25 cellular contexts compared by ENCODE assay signal in genomic region chr5:64330728-64331231, GRCh38.
DNase-seq lines count a peak whose midpoint lies in the region; ATAC-seq and TF ChIP-seq lines count a peak whose summit lies in the region.
"Had no signal": no experiment of that assay in that cellular context is flagged by ENCODE, and none has a peak within 500 bp of the region (broad histone marks: within the 10 kb centered on the region; RNA-seq: fewer than 3 reads in every experiment).

No MANE protein-coding gene starts in this region.

- H2BK5ac ChIP-seq in neuronal stem cell (ENCODE audit: low read length) = no peak overlapping the region

- ATAC-seq in upper lobe of right lung (peak; percentile 70), GM18868 (IDR thresholded peaks at IDR 0.05; ENCODE audit: unreplicated experiment) (no peak)
- ATAC-seq: activated T-cell treated with anti-CD3 and anti-CD28 coated beads, Interleukin-2, amount 50 U/mL, for 72 hours had no signal

- H3K36me3 ChIP-seq in left ventricle myocardium inferior = peaks cover 18% of the 10 kb centered on the region
- H3K36me3 ChIP-seq in neuronal stem cell (replicated peaks in 1 of 2; ENCODE audit: control insufficient read depth in 2 of 2, insufficient read depth in 2 of 2, low read length in 2 of 2) = no peaks in the 10 kb centered on the region
- no peaks in the 10 kb centered on the region for H3K36me3 ChIP-seq in upper lobe of right lung
- H3K36me3 ChIP-seq: adrenal gland, brain microvascular endothelial cell, WERI-Rb-1 had no signal

- H3K9ac ChIP-seq in neuronal stem cell (ENCODE audit: low read depth, low read length, poor library complexity) = no peak overlapping the region

- peak overlapping the region; percentile 53 for H3K4ac ChIP-seq in neuronal stem cell (ENCODE audit: low read length)

- H3K27me3 ChIP-seq in left ventricle myocardium inferior (ENCODE audit: low read depth) (no peaks in the 10 kb centered on the region), neuronal stem cell (ENCODE audit: control insufficient read depth in 3 of 3, insufficient read depth in 3 of 3, low read depth in 1 of 3, low read length in 3 of 3) (no peaks in the 10 kb centered on the region), upper lobe of right lung (no peaks in the 10 kb centered on the region)
- H3K27me3 ChIP-seq: adrenal gland, brain microvascular endothelial cell had no signal

- H2AFZ ChIP-seq in neuronal stem cell (ENCODE audit: low read length) = no peak overlapping the region

- H3K23ac ChIP-seq in neuronal stem cell (ENCODE audit: low read depth, low read length, poor library complexity) = peak overlapping the region; percentile 55

- H2BK15ac ChIP-seq in neuronal stem cell (ENCODE audit: low read length) = no peak overlapping the region

- H3K9me3 ChIP-seq in left ventricle myocardium inferior (replicated peaks) = peaks cover 18% of the 10 kb centered on the region
- H3K9me3 ChIP-seq in neuronal stem cell (replicated peaks in 1 of 2; ENCODE audit: control insufficient read depth in 2 of 2, insufficient read depth in 1 of 2, low read depth in 1 of 2, low read length in 2 of 2) = no peaks in the 10 kb centered on the region
- peaks cover 13% of the 10 kb centered on the region for H3K9me3 ChIP-seq in upper lobe of right lung
- H3K9me3 ChIP-seq: adrenal gland had no signal

- intact Hi-C loops in left ventricle myocardium inferior (cut with micrococcal nuclease) = no loop called here
- intact Hi-C loops in upper lobe of right lung (cut with DNase I) = no loop called here

- no peak overlapping the region for H3K4me2 ChIP-seq in neuronal stem cell (ENCODE audit: insufficient read depth, low read length, poor library complexity, severe bottlenecking)
- H3K4me2 ChIP-seq: smooth muscle cell had no signal

- peak overlapping the region; percentile 82 for H3K14ac ChIP-seq in neuronal stem cell (ENCODE audit: low read length)

- H3K4me1 ChIP-seq in left ventricle myocardium inferior (peaks cover 20% of the 10 kb centered on the region), neuronal stem cell (ENCODE audit: control insufficient read depth in 2 of 2, insufficient read depth in 1 of 2, low read depth in 1 of 2, low read length in 2 of 2) (peaks cover 2 to 8% of the 10 kb centered on the region in 2 donors), upper lobe of right lung (no peaks in the 10 kb centered on the region)
- H3K4me1 ChIP-seq: adrenal gland had no signal

- TF ChIP-seq CTCF in left ventricle myocardium inferior (IDR thresholded peaks at IDR 0.05; ENCODE audit: borderline replicate concordance) (no peak), upper lobe of right lung (IDR thresholded peaks at IDR 0.05) (no peak)

- peak overlapping the region; percentile 81 for H3K27ac ChIP-seq in left ventricle myocardium inferior (replicated peaks)
- H3K27ac ChIP-seq in neuronal stem cell (replicated peaks; ENCODE audit: low read length) = no peak overlapping the region
- H3K27ac ChIP-seq in upper lobe of right lung = no peak overlapping the region
- H3K27ac ChIP-seq: 22Rv1, adrenal gland, brain microvascular endothelial cell, C4-2B, WERI-Rb-1 had no signal

- DNase-seq in DMS 273 (lab: John Stamatoyannopoulos, UW; ENCODE audit: unreplicated experiment) (peak; percentile 54), DMS 273 treated with DMSO at 0.1 percent for 48 hours (lab: John Stamatoyannopoulos, UW) (no peak), left ventricle myocardium inferior (peak; percentile 68), neuronal stem cell (ENCODE audit: low spot score) (no peak), upper lobe of right lung (peak; percentile 73), SHP77 treated with DMSO at 0.1 percent for 48 hours (lab: John Stamatoyannopoulos, UW) (no peak), NCI-H1436 treated with DMSO at 0.1 percent for 48 hours (lab: John Stamatoyannopoulos, UW) (no peak)
- DNase-seq: activated CD4-positive, alpha-beta T cell treated with anti-CD3 and anti-CD28 coated beads, Interleukin-2, amount 10 ng/mL, durations not matched to agents 7 days and 5 days; activated naive CD4-positive, alpha-beta T cell; activated T-cell treated with anti-CD3 and anti-CD28 coated beads, Interleukin-2, amount 50 U/mL, for 72 hours; adrenal gland; brain microvascular endothelial cell; HCEC 1CT; mesenchymal stem cell; NCI-H1092 treated with DMSO at 0.1 percent for 48 hours; NCI-H2029 treated with DMSO at 0.1 percent for 48 hours; NCI-H446 treated with DMSO at 0.1 percent for 48 hours; OCI-M1; stimulated activated CD4-positive, alpha-beta T cell treated with anti-CD3 and anti-CD28 coated beads, Interleukin-1b, Interleukin-23, amount 100 ng/mL, for 48 hours; stimulated activated CD8-positive, alpha-beta memory T cell treated with anti-CD3 and anti-CD28 coated beads, Interleukin-4, amount 100 ng/mL, for 48 hours; WERI-Rb-1 had no signal

- H3K79me1 ChIP-seq in neuronal stem cell (ENCODE audit: low read depth, low read length) = no peaks in the 10 kb centered on the region

- no CpG with 5 or more reads among the region's 6 CpGs for WGBS in neuronal stem cell (ENCODE audit: extremely low coverage in 2 of 2, insufficient read length in 2 of 2, insufficient replicate concordance in 1 of 2), 2 donors

- no peak overlapping the region for H4K91ac ChIP-seq in neuronal stem cell (ENCODE audit: low read depth, low read length, poor library complexity)

- peak overlapping the region; percentile 84 for H2AK5ac ChIP-seq in neuronal stem cell (ENCODE audit: low read depth, low read length)

- H3K18ac ChIP-seq in neuronal stem cell (ENCODE audit: low read length) = peak overlapping the region; percentile 52

- H2BK120ac ChIP-seq in neuronal stem cell (ENCODE audit: low read depth, low read length) = peak overlapping the region; percentile 91

- peak overlapping the region; percentile 41 for H2BK12ac ChIP-seq in neuronal stem cell (ENCODE audit: low read length)

- H3K4me3 ChIP-seq in left ventricle myocardium inferior = no peak overlapping the region
- H3K4me3 ChIP-seq in neuronal stem cell (ENCODE audit: low read length in 2 of 2) = peak overlapping the region in 1 of 2 donors; percentile 44
- no peak overlapping the region for H3K4me3 ChIP-seq in upper lobe of right lung
- H3K4me3 ChIP-seq: adrenal gland, smooth muscle cell had no signal

- H4K8ac ChIP-seq in neuronal stem cell (ENCODE audit: low read depth, low read length) = peak overlapping the region; percentile 86

Comparison
In these comparisons a context has a peak if more than half of its experiments do, and no peak if none do; other contexts are left out.
1. DNase-seq: peak in DMS 273 (single experiment), left ventricle myocardium inferior (single experiment) and upper lobe of right lung (single experiment); none in DMS 273 treated with DMSO at 0.1 percent for 48 hours (single experiment), neuronal stem cell (single experiment), SHP77 treated with DMSO at 0.1 percent for 48 hours (single experiment) and NCI-H1436 treated with DMSO at 0.1 percent for 48 hours (single experiment).